ENCODE assay signal across 17 cellular contexts in genomic region chr19:54141356-54141755, GRCh38. TPM values are rescaled to one million over a fixed set of nuclear protein-coding genes. Genes with fewer than 3 reads are reported as not detected.
A peak's percentile ranks its signal among the peaks of the same experiment; 100 is the strongest.
DNase-seq lines count a peak whose midpoint lies in the region; TF ChIP-seq lines count a peak whose summit lies in the region.
"Had no signal": no experiment of that assay in that cellular context is flagged by ENCODE, and none has a peak within 500 bp of the region (broad histone marks: within the 10 kb centered on the region; RNA-seq: fewer than 3 reads in every experiment).

No MANE protein-coding gene starts in this region.

- no peak for TF ChIP-seq CTCF in VCaP (conservative IDR thresholded peaks at IDR 0.05)
- TF ChIP-seq CTCF in Peyer's patch (IDR thresholded peaks at IDR 0.05): no peak

- peaks cover 0 to 35% (median 9%) of the 10 kb centered on the region in 4 donors for H3K4me1 ChIP-seq in Peyer's patch
- H3K4me1 ChIP-seq: SJCRH30 had no signal

- H3K4me3 ChIP-seq in Peyer's patch: no peak overlapping the region
- H3K4me3 ChIP-seq: HAP-1, right atrium auricular region, SJCRH30, upper lobe of right lung had no signal

- peak overlapping the region; percentile 97; the same call in 1 of the 2 replicates for H3K27ac ChIP-seq in VCaP
- H3K27ac ChIP-seq in Peyer's patch: no peak overlapping the region
- H3K27ac ChIP-seq: right atrium auricular region, SJCRH30, upper lobe of right lung had no signal

- peak; percentile 56 for DNase-seq in AG20443 (ENCODE audit: low spot score)
- no peak for DNase-seq in foreskin melanocyte
- DNase-seq in Peyer's patch: no peak
- DNase-seq: activated CD8-positive, alpha-beta memory T cell treated with anti-CD3 and anti-CD28 coated beads for 24 hours; activated gamma-delta T cell; KBM-7; NCI-H1417 treated with DMSO at 0.1 percent for 48 hours; NCI-H226; SJCRH30; stimulated activated CD4-positive, alpha-beta T cell treated with anti-CD3 and anti-CD28 coated beads, Interleukin-2, amount 100 ng/mL, for 24 hours; upper lobe of right lung had no signal

- H3K27me3 ChIP-seq in Peyer's patch: no peaks in the 10 kb centered on the region
- H3K27me3 ChIP-seq: right atrium auricular region, SJCRH30, upper lobe of right lung had no signal

- H3K9me3 ChIP-seq in Peyer's patch: no peaks in the 10 kb centered on the region
- H3K9me3 ChIP-seq: HAP-1, right atrium auricular region, SJCRH30, upper lobe of right lung had no signal

- no peak for TF ChIP-seq POLR2A in Peyer's patch (IDR thresholded peaks at IDR 0.05)

- H3K36me3 ChIP-seq in Peyer's patch: peaks cover 0 to 60% (median 0%) of the 10 kb centered on the region in 3 donors

RNA-seq across cellular contexts. Expression of gene CNOT3, which starts 3.8 kb away (rescaled TPM):
- 10 to 100 TPM; 26.1 to 99.9 (median 38.9) TPM for total RNA-seq in Peyer's patch

RNA-seq across cellular contexts. Expression of gene LENG1, which starts 18.2 kb away (rescaled TPM):
- total RNA-seq in Peyer's patch: 10 to 100 TPM in 2 of 4 donors, 1 to 10 TPM in 2; 2.9 to 28.9 (median 6.8) TPM

RNA-seq across cellular contexts. Expression of gene PRPF31, which starts 25.8 kb away (rescaled TPM):
- total RNA-seq in Peyer's patch: 10 to 100 TPM; 23.3 to 75.1 (median 41.4) TPM

RNA-seq across cellular contexts. Expression of gene TFPT, which starts 25.9 kb away (rescaled TPM):
- 10 to 100 TPM in 2 of 4 donors, 1 to 10 TPM in 2; 9.3 to 15.7 (median 10.6) TPM for total RNA-seq in Peyer's patch

RNA-seq across cellular contexts. Expression of gene TMC4, which starts 31.6 kb away (rescaled TPM):
- 100 to 1,000 TPM in 3 of 4 donors, 10 to 100 TPM in 1; 38.0 to 281 (median 232) TPM for total RNA-seq in Peyer's patch
- total RNA-seq: dermis microvascular lymphatic vessel endothelial cell, frontal cortex, lung microvascular endothelial cell, SJCRH30 had no signal
